In the genomic region with DNA sequence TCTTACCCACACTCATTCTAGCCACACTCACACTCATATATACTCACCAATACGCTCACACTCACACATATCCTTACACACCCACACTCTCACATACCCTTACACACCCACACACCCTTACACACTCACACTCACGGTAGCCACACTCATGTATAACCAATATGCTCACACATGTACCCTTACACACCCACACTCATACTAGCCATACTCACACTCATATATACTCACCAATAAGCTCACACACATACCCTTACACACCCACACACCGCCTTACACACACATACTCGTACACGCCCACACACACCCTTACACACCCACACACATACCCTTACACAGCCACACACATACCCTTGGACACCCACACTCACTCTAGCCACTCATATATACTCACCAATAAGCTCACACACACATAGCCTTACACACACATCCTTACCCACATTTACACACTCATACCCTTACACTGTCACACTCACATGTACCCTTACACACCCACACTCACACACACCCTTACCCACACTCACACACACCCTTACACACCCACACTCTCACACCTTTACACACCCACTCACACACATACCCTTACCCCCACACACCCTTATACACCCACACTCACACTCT, we compare ENCODE assay signal across 1 cellular context.
TF ChIP-seq lines count a peak whose summit lies in the region.

No MANE protein-coding gene starts in this region.

TF ChIP-seq in IMR-90, 13 proteins besides CTCF, POLR2A, EP300 and RAD21 (continued from another document):
- TF ChIP-seq, protein P1, sequence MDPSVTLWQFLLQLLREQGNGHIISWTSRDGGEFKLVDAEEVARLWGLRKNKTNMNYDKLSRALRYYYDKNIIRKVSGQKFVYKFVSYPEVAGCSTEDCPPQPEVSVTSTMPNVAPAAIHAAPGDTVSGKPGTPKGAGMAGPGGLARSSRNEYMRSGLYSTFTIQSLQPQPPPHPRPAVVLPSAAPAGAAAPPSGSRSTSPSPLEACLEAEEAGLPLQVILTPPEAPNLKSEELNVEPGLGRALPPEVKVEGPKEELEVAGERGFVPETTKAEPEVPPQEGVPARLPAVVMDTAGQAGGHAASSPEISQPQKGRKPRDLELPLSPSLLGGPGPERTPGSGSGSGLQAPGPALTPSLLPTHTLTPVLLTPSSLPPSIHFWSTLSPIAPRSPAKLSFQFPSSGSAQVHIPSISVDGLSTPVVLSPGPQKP (IDR thresholded peaks at IDR 0.05; ENCODE audit: borderline replicate concordance, low read depth, low read length) = no peak
